Comparison of ENCODE assay signal across 27 cellular contexts in genomic region chr15:92531406-92531805, GRCh38.
"Had no signal": no experiment of that assay in that cellular context is flagged by ENCODE, and none has a peak within 500 bp of the region (broad histone marks: within the 10 kb centered on the region; RNA-seq: fewer than 3 reads in every experiment).

No MANE protein-coding gene starts in this region.

- ATAC-seq: effector memory CD8-positive, alpha-beta T cell; esophagus mucosa; foreskin keratinocyte; gastroesophageal sphincter; heart left ventricle; left colon; left lobe of liver; lower lobe of right lung had no signal

- H3K27ac Mint-ChIP-seq: dendritic cell treated with granulocyte-macrophage colony-stimulating factor and Interleukin-4, amounts not matched to agents 40 ng/mL and 50 ng/mL, for 4 days; effector memory CD8-positive, alpha-beta T cell; endodermal cell; immature natural killer cell; memory B cell had no signal

- H3K27ac ChIP-seq: colonic mucosa, epithelial cell of prostate, foreskin keratinocyte, gastroesophageal sphincter, heart left ventricle, hepatocyte, left ventricle myocardium inferior, lower lobe of right lung had no signal

- H2AFZ ChIP-seq: hepatocyte had no signal

- H3K4me2 ChIP-seq: hepatocyte had no signal

- H3K4me1 ChIP-seq: colonic mucosa, foreskin keratinocyte, lower lobe of right lung had no signal

- H3K4me3 ChIP-seq: colonic mucosa, gastroesophageal sphincter, heart left ventricle, hepatocyte, left ventricle myocardium inferior, lower lobe of right lung had no signal

- H3K4me3 Mint-ChIP-seq: dendritic cell treated with granulocyte-macrophage colony-stimulating factor and Interleukin-4, amounts not matched to agents 40 ng/mL and 50 ng/mL, for 4 days; effector memory CD8-positive, alpha-beta T cell; endodermal cell; immature natural killer cell; memory B cell had no signal

- H3K9me3 ChIP-seq: colonic mucosa, lower lobe of right lung had no signal

- H3K4me1 Mint-ChIP-seq: endodermal cell, immature natural killer cell, memory B cell had no signal

- DNase-seq: cerebellar nuclear complex; colonic mucosa; cortex of kidney; effector CD8-positive, alpha-beta T cell; effector memory CD8-positive, alpha-beta T cell; endodermal cell; erythroblast; foreskin keratinocyte; heart left ventricle; hypothalamus; immature natural killer cell; islet precursor cell; kidney; kidney glomerular epithelial cell; left colon; left ventricle myocardium inferior; lower lobe of right lung; mammary epithelial cell; mesendoderm; midbrain had no signal

- H3K36me3 Mint-ChIP-seq: immature natural killer cell had no signal

- H3K36me3 ChIP-seq: colonic mucosa, gastroesophageal sphincter, heart left ventricle, left ventricle myocardium inferior, lower lobe of right lung had no signal

- H3K27me3 ChIP-seq: colonic mucosa, gastroesophageal sphincter, heart left ventricle, hepatocyte had no signal

- H3K79me2 ChIP-seq: hepatocyte had no signal
